ENCODE assay signal across 22 cellular contexts in genomic region chr10:122465401-122465800, GRCh38. TPM values are rescaled to one million over a fixed set of nuclear protein-coding genes. Genes with fewer than 3 reads are reported as not detected.
"Had no signal": no experiment of that assay in that cellular context is flagged by ENCODE, and none has a peak within 500 bp of the region (broad histone marks: within the 10 kb centered on the region; RNA-seq: fewer than 3 reads in every experiment).

No MANE protein-coding gene starts in this region.

- DNase-seq: activated CD4-positive, alpha-beta T cell treated with anti-CD3 and anti-CD28 coated beads for 36 hours; activated CD4-positive, alpha-beta T cell treated with anti-CD3 and anti-CD28 coated beads, Interleukin-2, amount 50 U/mL, for 48 hours; activated naive CD4-positive, alpha-beta T cell; activated naive CD8-positive, alpha-beta T cell treated with anti-CD3 and anti-CD28 coated beads for 36 hours; body of pancreas; central memory CD4-positive, alpha-beta T cell; erythroblast; left ventricle myocardium inferior; naive thymus-derived CD4-positive, alpha-beta T cell; pancreas; sigmoid colon; stimulated activated CD4-positive, alpha-beta T cell treated with anti-CD3 and anti-CD28 coated beads, Interleukin-12 subunit alpha, Interleukin-12 subunit beta, amount 100 ng/mL, for 4 hours; stimulated activated CD4-positive, alpha-beta T cell treated with anti-CD3 and anti-CD28 coated beads, Interleukin-2, amount 100 ng/mL, for 24 hours; stimulated activated naive CD8-positive, alpha-beta T cell treated with anti-CD3 and anti-CD28 coated beads, Interleukin-15, Interleukin-2, amounts not matched to agents 100 U/mL and 50 U/mL, for 24 hours; trophoblast cell had no signal

- ATAC-seq: activated CD4-positive, alpha-beta T cell treated with anti-CD3 and anti-CD28 coated beads for 36 hours; body of pancreas; naive thymus-derived CD4-positive, alpha-beta T cell; pancreas; stimulated activated naive CD8-positive, alpha-beta T cell treated with anti-CD3 and anti-CD28 coated beads, Interleukin-15, Interleukin-2, amounts not matched to agents 100 U/mL and 50 U/mL, for 24 hours; WTC11 had no signal

- H3K4me3 ChIP-seq: body of pancreas, coronary artery, left ventricle myocardium inferior, pancreas, sigmoid colon had no signal

- H3K36me3 Mint-ChIP-seq: activated naive CD8-positive, alpha-beta T cell treated with anti-CD3 and anti-CD28 coated beads for 36 hours; memory B cell; naive thymus-derived CD4-positive, alpha-beta T cell; WTC11 had no signal

- H3K4me1 ChIP-seq: pancreas had no signal

- H3K27ac ChIP-seq: body of pancreas, coronary artery, left ventricle myocardium inferior, pancreas, sigmoid colon had no signal

- H3K36me3 ChIP-seq: left ventricle myocardium inferior, pancreas, sigmoid colon had no signal

- H3K4me3 Mint-ChIP-seq: activated CD4-positive, alpha-beta T cell treated with anti-CD3 and anti-CD28 coated beads for 36 hours; activated naive CD8-positive, alpha-beta T cell treated with anti-CD3 and anti-CD28 coated beads for 36 hours; memory B cell; naive thymus-derived CD4-positive, alpha-beta T cell; WTC11 had no signal

- H3K9me3 Mint-ChIP-seq: activated naive CD8-positive, alpha-beta T cell treated with anti-CD3 and anti-CD28 coated beads for 36 hours; memory B cell; naive thymus-derived CD4-positive, alpha-beta T cell; WTC11 had no signal

- H3K27me3 ChIP-seq: body of pancreas, pancreas, sigmoid colon had no signal

- H3K9me3 ChIP-seq: body of pancreas, left ventricle myocardium inferior, pancreas, sigmoid colon had no signal

- H3K27ac Mint-ChIP-seq: activated CD4-positive, alpha-beta T cell treated with anti-CD3 and anti-CD28 coated beads for 36 hours; activated naive CD8-positive, alpha-beta T cell treated with anti-CD3 and anti-CD28 coated beads for 36 hours; memory B cell; naive thymus-derived CD4-positive, alpha-beta T cell; WTC11 had no signal

RNA-seq across cellular contexts. Expression of gene HTRA1, which starts 4.0 kb away (rescaled TPM):
- total RNA-seq: activated CD4-positive, alpha-beta T cell treated with anti-CD3 and anti-CD28 coated beads for 36 hours; activated naive CD8-positive, alpha-beta T cell treated with anti-CD3 and anti-CD28 coated beads for 36 hours; T-helper 2 cell treated with Interferon-gamma antibody and Interleukin-4, amounts not matched to agents 100 ng/mL and 5 ng/mL, for 36 hours had no signal
- polyA plus RNA-seq: naive thymus-derived CD4-positive, alpha-beta T cell had no signal

RNA-seq across cellular contexts. Expression of gene ARMS2, which starts 10.9 kb away (rescaled TPM):
- total RNA-seq: activated CD4-positive, alpha-beta T cell treated with anti-CD3 and anti-CD28 coated beads for 36 hours; activated naive CD8-positive, alpha-beta T cell treated with anti-CD3 and anti-CD28 coated beads for 36 hours; body of pancreas; frontal cortex; kidney epithelial cell; mucosa of gallbladder; naive thymus-derived CD4-positive, alpha-beta T cell; pancreas; T-helper 2 cell treated with Interferon-gamma antibody and Interleukin-4, amounts not matched to agents 100 ng/mL and 5 ng/mL, for 36 hours; WTC11 had no signal
- polyA plus RNA-seq: naive thymus-derived CD4-positive, alpha-beta T cell; pancreas; sigmoid colon had no signal
